21 cellular contexts compared by ENCODE assay signal in genomic region chr2:71610671-71611070, GRCh38.
DNase-seq lines count a peak whose midpoint lies in the region; ATAC-seq, FAIRE-seq and TF ChIP-seq lines count a peak whose summit lies in the region.
"Had no signal": no experiment of that assay in that cellular context is flagged by ENCODE, and none has a peak within 500 bp of the region (broad histone marks: within the 10 kb centered on the region; RNA-seq: fewer than 3 reads in every experiment).

No MANE protein-coding gene starts in this region.

- H3K27ac Mint-ChIP-seq in activated T-cell treated with anti-CD3 and anti-CD28 coated beads, Interleukin-2, amount 50 U/mL, for 72 hours, result no peak overlapping the region
- no peak overlapping the region for H3K27ac Mint-ChIP-seq in activated CD4-positive, alpha-beta memory T cell treated with anti-CD3 and anti-CD28 coated beads, Interleukin-2, amount 10 ng/mL, durations not matched to agents 7 days and 5 days
- H3K27ac Mint-ChIP-seq: activated naive CD4-positive, alpha-beta T cell treated with anti-CD3 and anti-CD28 coated beads, Interleukin-2, amount 50 U/mL, for 24 hours; stimulated activated memory B cell treated with anti-CD40 and anti-IgM and Interleukin-4, amounts not matched to agents 10 μg/mL and 1 μg/mL and 100 μg/mL, for 72 hours had no signal

- H3K27ac ChIP-seq in kidney (ENCODE audit: low read depth in 2 of 2, low read length in 2 of 2), result no peak overlapping the region
- H3K27ac ChIP-seq in stomach, result no peak overlapping the region
- no peak overlapping the region for H3K27ac ChIP-seq in MM.1S (ENCODE audit: low read length)
- H3K27ac ChIP-seq in PC-9, result no peak overlapping the region
- H3K27ac ChIP-seq: A549, body of pancreas, GM23248, tibial nerve had no signal

- intact Hi-C loops in kidney (cut with DNase I), result no loop called here
- intact Hi-C loops in stomach (cut with DNase I; ENCODE audit: low total_unique reads), result no loop called here
- intact Hi-C loops in PC-9 (cut with micrococcal nuclease; ENCODE audit: unreplicated experiment), result loop anchor here (5.0 kb wide), 1 partner anchor 187 kb away; no protein-coding TSS in a partner anchor

- no peak overlapping the region for H3K4me3 ChIP-seq in kidney (ENCODE audit: low read length in 2 of 2)
- H3K4me3 ChIP-seq in stomach, result no peak overlapping the region
- H3K4me3 ChIP-seq in MM.1S (ENCODE audit: low read length), result no peak overlapping the region
- H3K4me3 ChIP-seq in PC-9, result no peak overlapping the region
- H3K4me3 ChIP-seq: A549, BLaER1, body of pancreas, GM23248, tibial nerve had no signal

- WGBS in stomach, 5 donors, result 82 to 87% (median 83%) methylated on average over 7 of the region's 7 CpGs

- no peaks in the 10 kb centered on the region for H3K27me3 ChIP-seq in stomach
- H3K27me3 ChIP-seq in MM.1S (replicated peaks; ENCODE audit: insufficient read depth, low read length), result no peaks in the 10 kb centered on the region
- H3K27me3 ChIP-seq in PC-9 (ENCODE audit: insufficient read depth, low read depth), result no peaks in the 10 kb centered on the region
- H3K27me3 ChIP-seq: BLaER1, body of pancreas, tibial nerve had no signal

- TF ChIP-seq EP300 in stomach (IDR thresholded peaks at IDR 0.05), result no peak

- H3F3A ChIP-seq in MM.1S (ENCODE audit: insufficient read depth, low read length), result no peaks in the 10 kb centered on the region
- H3F3A ChIP-seq in PC-9 (ENCODE audit: insufficient read depth, low read depth), result peaks cover 16% of the 10 kb centered on the region

- no peak for FAIRE-seq in kidney (lab: Jason Lieb, UNC)
- FAIRE-seq: GM18507 had no signal

- H3K4me2 ChIP-seq in MM.1S (ENCODE audit: low read depth, low read length) (no peak overlapping the region), PC-9 (no peak overlapping the region)
- H3K4me2 ChIP-seq: A549, BLaER1 had no signal

- H3K4me1 ChIP-seq in kidney (ENCODE audit: control insufficient read depth in 1 of 2, insufficient read depth in 1 of 2, low read depth in 1 of 2, low read length in 2 of 2), result peaks cover 0 to 10% of the 10 kb centered on the region in 2 donors
- peaks cover 4 to 18% (median 12%) of the 10 kb centered on the region in 4 donors for H3K4me1 ChIP-seq in stomach
- H3K4me1 ChIP-seq in MM.1S (ENCODE audit: low read length), result no peaks in the 10 kb centered on the region
- H3K4me1 ChIP-seq in PC-9 (replicated peaks; ENCODE audit: insufficient read depth), result peaks cover 14% of the 10 kb centered on the region

- TF ChIP-seq POLR2A in stomach (IDR thresholded peaks at IDR 0.05), result no peak

- no peaks in the 10 kb centered on the region for H3K36me3 ChIP-seq in kidney (ENCODE audit: control insufficient read depth in 1 of 2, insufficient read depth in 2 of 2, low read length in 2 of 2)
- peaks cover 0 to 12% (median 0%) of the 10 kb centered on the region in 4 donors for H3K36me3 ChIP-seq in stomach
- no peaks in the 10 kb centered on the region for H3K36me3 ChIP-seq in MM.1S (replicated peaks; ENCODE audit: insufficient read depth, low read length)
- no peaks in the 10 kb centered on the region for H3K36me3 ChIP-seq in PC-9 (ENCODE audit: low read depth)
- H3K36me3 ChIP-seq: BLaER1, tibial nerve had no signal

- H3K36me3 Mint-ChIP-seq in activated T-cell treated with anti-CD3 and anti-CD28 coated beads, Interleukin-2, amount 50 U/mL, for 72 hours (ENCODE audit: insufficient read depth in 2 of 2), result no peaks in the 10 kb centered on the region
- no peaks in the 10 kb centered on the region for H3K36me3 Mint-ChIP-seq in activated CD4-positive, alpha-beta memory T cell treated with anti-CD3 and anti-CD28 coated beads, Interleukin-2, amount 10 ng/mL, durations not matched to agents 7 days and 5 days (ENCODE audit: low read depth)
- H3K36me3 Mint-ChIP-seq: activated naive CD4-positive, alpha-beta T cell treated with anti-CD3 and anti-CD28 coated beads, Interleukin-2, amount 50 U/mL, for 24 hours; stimulated activated memory B cell treated with anti-CD40 and anti-IgM and Interleukin-4, amounts not matched to agents 10 μg/mL and 1 μg/mL and 100 μg/mL, for 72 hours had no signal

- no peaks in the 10 kb centered on the region for H3K9me3 Mint-ChIP-seq in activated T-cell treated with anti-CD3 and anti-CD28 coated beads, Interleukin-2, amount 50 U/mL, for 72 hours
- no peaks in the 10 kb centered on the region for H3K9me3 Mint-ChIP-seq in activated CD4-positive, alpha-beta memory T cell treated with anti-CD3 and anti-CD28 coated beads, Interleukin-2, amount 10 ng/mL, durations not matched to agents 7 days and 5 days
- H3K9me3 Mint-ChIP-seq: activated naive CD4-positive, alpha-beta T cell treated with anti-CD3 and anti-CD28 coated beads, Interleukin-2, amount 50 U/mL, for 24 hours; stimulated activated memory B cell treated with anti-CD40 and anti-IgM and Interleukin-4, amounts not matched to agents 10 μg/mL and 1 μg/mL and 100 μg/mL, for 72 hours had no signal

- H3K9me2 ChIP-seq in MM.1S (replicated peaks; ENCODE audit: insufficient read depth, low read length) (no peaks in the 10 kb centered on the region), PC-9 (ENCODE audit: insufficient read depth) (no peaks in the 10 kb centered on the region)

- H3K4me1 Mint-ChIP-seq in activated T-cell treated with anti-CD3 and anti-CD28 coated beads, Interleukin-2, amount 50 U/mL, for 72 hours (ENCODE audit: low read depth), result no peaks in the 10 kb centered on the region
- no peaks in the 10 kb centered on the region for H3K4me1 Mint-ChIP-seq in activated CD4-positive, alpha-beta memory T cell treated with anti-CD3 and anti-CD28 coated beads, Interleukin-2, amount 10 ng/mL, durations not matched to agents 7 days and 5 days
- H3K4me1 Mint-ChIP-seq: activated naive CD4-positive, alpha-beta T cell treated with anti-CD3 and anti-CD28 coated beads, Interleukin-2, amount 50 U/mL, for 24 hours; stimulated activated memory B cell treated with anti-CD40 and anti-IgM and Interleukin-4, amounts not matched to agents 10 μg/mL and 1 μg/mL and 100 μg/mL, for 72 hours had no signal

- no peak for ATAC-seq in activated T-cell treated with anti-CD3 and anti-CD28 coated beads, Interleukin-2, amount 50 U/mL, for 72 hours (replicated peaks in 1 of 2)
- ATAC-seq: body of pancreas; left colon; stimulated activated memory B cell treated with anti-CD40 and anti-IgM and Interleukin-4, amounts not matched to agents 10 μg/mL and 1 μg/mL and 100 μg/mL, for 72 hours had no signal

- TF ChIP-seq CTCF in kidney (IDR thresholded peaks at IDR 0.05; ENCODE audit: borderline replicate concordance, extremely low read depth, insufficient read depth) (no peak), stomach (IDR thresholded peaks at IDR 0.05) (no peak), MM.1S (IDR thresholded peaks at IDR 0.05; ENCODE audit: low read length) (no peak), PC-9 (conservative IDR thresholded peaks at IDR 0.05) (no peak)

- POLR2A ChIA-PET in activated CD4-positive, alpha-beta memory T cell treated with anti-CD3 and anti-CD28 coated beads, Interleukin-2, amount 10 ng/mL, durations not matched to agents 7 days and 5 days (lab: Charles Lee), result no interaction called here
- POLR2A ChIA-PET in PC-9 (lab: Charles Lee; ENCODE audit: unreplicated experiment), result no interaction called here

- peak; percentile 4 for DNase-seq in activated T-cell treated with anti-CD3 and anti-CD28 coated beads, Interleukin-2, amount 50 U/mL, for 1 hour
- DNase-seq in activated T-cell treated with anti-CD3 and anti-CD28 coated beads, Interleukin-2, amount 50 U/mL, for 72 hours, result no peak
- DNase-seq in activated CD4-positive, alpha-beta memory T cell treated with anti-CD3 and anti-CD28 coated beads, Interleukin-2, amount 10 ng/mL, durations not matched to agents 7 days and 5 days, result peak; percentile 13
- DNase-seq in kidney, result peak; percentile 38
- DNase-seq in stomach, result peak; percentile 14
- DNase-seq in MM.1S, result no peak
- DNase-seq in NCI-H526 treated with DMSO at 0.1 percent for 48 hours (lab: John Stamatoyannopoulos, UW), result no peak
- no peak for DNase-seq in PC-9
- DNase-seq: activated CD4-positive, alpha-beta T cell treated with anti-CD3 and anti-CD28 coated beads for 1 hour; foreskin melanocyte; NCI-H2029 treated with DMSO at 0.1 percent for 48 hours; NK-92 treated with Interleukin-12 subunit alpha and Interleukin-12 subunit beta, amount 100 ng/mL, for 24 hours had no signal

- H3K79me2 ChIP-seq in MM.1S (ENCODE audit: low read length) (no peaks in the 10 kb centered on the region), PC-9 (ENCODE audit: low read depth) (no peaks in the 10 kb centered on the region)

- no peak overlapping the region for H3K4me3 Mint-ChIP-seq in activated T-cell treated with anti-CD3 and anti-CD28 coated beads, Interleukin-2, amount 50 U/mL, for 72 hours
- H3K4me3 Mint-ChIP-seq in activated CD4-positive, alpha-beta memory T cell treated with anti-CD3 and anti-CD28 coated beads, Interleukin-2, amount 10 ng/mL, durations not matched to agents 7 days and 5 days, result no peak overlapping the region
- H3K4me3 Mint-ChIP-seq: activated naive CD4-positive, alpha-beta T cell treated with anti-CD3 and anti-CD28 coated beads, Interleukin-2, amount 50 U/mL, for 24 hours; stimulated activated memory B cell treated with anti-CD40 and anti-IgM and Interleukin-4, amounts not matched to agents 10 μg/mL and 1 μg/mL and 100 μg/mL, for 72 hours had no signal

- H3K9ac ChIP-seq in kidney (ENCODE audit: low read length in 2 of 2), result no peak overlapping the region
- no peak overlapping the region for H3K9ac ChIP-seq in MM.1S (ENCODE audit: low read length)
- H3K9ac ChIP-seq: BLaER1, GM23248 had no signal

- CTCF ChIA-PET in activated CD4-positive, alpha-beta memory T cell treated with anti-CD3 and anti-CD28 coated beads, Interleukin-2, amount 10 ng/mL, durations not matched to agents 7 days and 5 days (lab: Charles Lee), result interaction anchor here (1.4 kb wide), 1 partner anchor 187 kb away, joined by 3 read pairs; no protein-coding TSS in a partner anchor
- CTCF ChIA-PET in PC-9 (lab: Charles Lee), result interaction anchor here (0.6 to 1.8 kb wide), 2 partner anchors 185 to 187 kb away, joined by 3 to 5 read pairs; no protein-coding TSS in a partner anchor

- H3K9me3 ChIP-seq in kidney (ENCODE audit: control insufficient read depth in 1 of 2, low read length in 2 of 2), result no peaks in the 10 kb centered on the region
- no peaks in the 10 kb centered on the region for H3K9me3 ChIP-seq in stomach
- no peaks in the 10 kb centered on the region for H3K9me3 ChIP-seq in MM.1S (replicated peaks; ENCODE audit: insufficient read depth, low read length)
- H3K9me3 ChIP-seq in PC-9 (ENCODE audit: insufficient read depth, low read depth), result no peaks in the 10 kb centered on the region
- H3K9me3 ChIP-seq: A549, BLaER1, body of pancreas, tibial nerve had no signal

- no peaks in the 10 kb centered on the region for H4K20me1 ChIP-seq in MM.1S (ENCODE audit: insufficient read depth, low read length)
- no peaks in the 10 kb centered on the region for H4K20me1 ChIP-seq in PC-9 (ENCODE audit: insufficient read depth)
- H4K20me1 ChIP-seq: BLaER1 had no signal

- H3K27me3 Mint-ChIP-seq in activated T-cell treated with anti-CD3 and anti-CD28 coated beads, Interleukin-2, amount 50 U/mL, for 72 hours (ENCODE audit: low read depth), result no peaks in the 10 kb centered on the region
- H3K27me3 Mint-ChIP-seq in activated CD4-positive, alpha-beta memory T cell treated with anti-CD3 and anti-CD28 coated beads, Interleukin-2, amount 10 ng/mL, durations not matched to agents 7 days and 5 days, result peaks cover 3% of the 10 kb centered on the region

- no peak overlapping the region for H2AFZ ChIP-seq in MM.1S (ENCODE audit: low read length)
- no peak overlapping the region for H2AFZ ChIP-seq in PC-9
- H2AFZ ChIP-seq: GM23248 had no signal

- BruUV-seq in PC-9 (replicated peaks; lab: Mats Ljungman, UMichigan), result no TSS peak

Comparison
In these comparisons a context has a peak if more than half of its experiments do, and no peak if none do; other contexts are left out.
1. DNase-seq: peak in activated T-cell treated with anti-CD3 and anti-CD28 coated beads, Interleukin-2, amount 50 U/mL, for 1 hour (single experiment), activated CD4-positive, alpha-beta memory T cell treated with anti-CD3 and anti-CD28 coated beads, Interleukin-2, amount 10 ng/mL, durations not matched to agents 7 days and 5 days (single experiment), kidney (single experiment) and stomach (single experiment); none in activated T-cell treated with anti-CD3 and anti-CD28 coated beads, Interleukin-2, amount 50 U/mL, for 72 hours (0 of 2), MM.1S (single experiment), NCI-H526 treated with DMSO at 0.1 percent for 48 hours (single experiment) and PC-9 (0 of 2).